ENCODE assay signal across 11 cellular contexts in the genomic region with DNA sequence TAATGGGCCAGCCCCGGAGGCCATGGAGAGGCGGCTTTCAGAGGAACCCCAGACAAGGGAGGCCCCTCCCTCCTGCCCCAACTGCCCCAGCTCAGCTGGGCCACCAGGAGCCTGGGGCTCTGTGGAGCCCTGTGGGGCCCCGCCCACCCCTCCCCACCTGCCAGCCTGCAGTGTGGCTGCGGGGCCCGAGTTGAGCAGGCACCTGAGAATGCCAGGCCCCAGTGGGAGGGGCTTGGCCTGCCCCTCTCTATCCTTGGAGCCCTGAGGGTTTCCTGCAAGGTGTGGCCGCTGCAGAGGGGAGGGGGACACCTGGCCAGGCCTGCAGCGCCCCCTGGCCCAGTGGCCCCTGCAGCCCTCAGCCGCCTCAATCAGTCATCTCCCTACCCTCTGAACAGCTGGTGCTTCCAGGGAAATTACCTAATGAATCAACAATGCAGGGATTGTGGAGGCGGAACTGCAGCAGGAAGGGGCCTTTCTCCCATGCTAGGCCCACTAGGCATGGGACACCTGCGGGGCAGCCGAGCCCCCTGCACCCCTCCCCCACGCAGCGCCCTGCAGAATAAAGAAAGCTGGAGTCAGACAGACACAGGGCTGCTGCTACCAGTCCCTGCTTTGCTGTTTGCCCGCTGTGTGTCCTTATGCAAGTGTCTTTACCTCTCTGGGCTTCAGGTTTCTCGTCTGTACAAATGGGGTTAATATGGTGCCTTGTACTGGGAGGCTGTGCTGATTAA. TPM values are rescaled to one million over a fixed set of nuclear protein-coding genes. Genes with fewer than 3 reads are reported as not detected.
DNase-seq lines count a peak whose midpoint lies in the region; ATAC-seq, FAIRE-seq and TF ChIP-seq lines count a peak whose summit lies in the region.
"Had no signal": no experiment of that assay in that cellular context is flagged by ENCODE, and none has a peak within 500 bp of the region (broad histone marks: within the 10 kb centered on the region; RNA-seq: fewer than 3 reads in every experiment).

No MANE protein-coding gene starts in this region.

- H3K4me3 ChIP-seq in BLaER1 (no peak overlapping the region), WERI-Rb-1 (ENCODE audit: low read depth, low read length) (no peak overlapping the region), keratinocyte (ENCODE audit: control insufficient read depth in 2 of 3, extremely low read depth in 1 of 3, insufficient read depth in 2 of 3, low read depth in 1 of 3, low read length in 3 of 3) (no peak overlapping the region)

- FAIRE-seq in HTR-8/SVneo (lab: Jason Lieb, UNC) = no peak
- peak; percentile 82 for FAIRE-seq in keratinocyte (lab: Jason Lieb, UNC)
- FAIRE-seq: endometrium had no signal

- H3K27ac ChIP-seq in BLaER1 (no peak overlapping the region), WERI-Rb-1 (no peak overlapping the region; the same call in 1 of the 2 replicates), keratinocyte (ENCODE audit: control insufficient read depth, insufficient read depth, low read length) (peak overlapping the region; percentile 69)

- H3K36me3 ChIP-seq in BLaER1 (no peaks in the 10 kb centered on the region), WERI-Rb-1 (no peaks in the 10 kb centered on the region), keratinocyte (ENCODE audit: control insufficient read depth in 2 of 2, extremely low read depth in 1 of 2, insufficient read depth in 2 of 2, low read length in 2 of 2) (no peaks in the 10 kb centered on the region)

- H4K20me1 ChIP-seq in BLaER1 = no peaks in the 10 kb centered on the region
- no peaks in the 10 kb centered on the region for H4K20me1 ChIP-seq in keratinocyte (ENCODE audit: control insufficient read depth, extremely low read depth, insufficient read depth, low read length)

- H3K27me3 ChIP-seq in BLaER1 (no peaks in the 10 kb centered on the region), WERI-Rb-1 (ENCODE audit: insufficient read depth, low read depth, severe bottlenecking) (no peaks in the 10 kb centered on the region), keratinocyte (ENCODE audit: control insufficient read depth, extremely low read depth, insufficient read depth, low read length) (peaks cover 7% of the 10 kb centered on the region)

- intact Hi-C loops in left ventricle myocardium superior (cut with micrococcal nuclease) = no loop called here

- H2AFZ ChIP-seq in keratinocyte (ENCODE audit: control insufficient read depth, low read length) = no peak overlapping the region

- peak; percentile 69 for DNase-seq in HTR-8/SVneo (ENCODE audit: insufficient read length, low spot score)
- peak; percentile 75 for DNase-seq in WERI-Rb-1
- peak; percentile 86 for DNase-seq in keratinocyte (ENCODE audit: low read depth, low spot score)
- no peak for DNase-seq in left ventricle myocardium superior
- DNase-seq in anterior cingulate cortex (lab: John Stamatoyannopoulos, UW) = no peak
- DNase-seq: activated effector memory CD4-positive, alpha-beta T cell treated with Interleukin-2 at 50 U/mL for 16 hours; left cardiac atrium had no signal

- H3K9me3 ChIP-seq in BLaER1 (no peaks in the 10 kb centered on the region), WERI-Rb-1 (ENCODE audit: severe bottlenecking) (no peaks in the 10 kb centered on the region), keratinocyte (ENCODE audit: control insufficient read depth, low read depth, low read length) (no peaks in the 10 kb centered on the region)

- H3K9me1 ChIP-seq in keratinocyte (ENCODE audit: control insufficient read depth, extremely low read depth, insufficient read depth, low read length) = no peaks in the 10 kb centered on the region

- TF ChIP-seq CTCF in WERI-Rb-1 (IDR thresholded peaks at IDR 0.05; ENCODE audit: low read depth, low read length) = peak; percentile 67
- TF ChIP-seq CTCF in keratinocyte (optimal IDR thresholded peaks at IDR 0.05 in 1 of 3, IDR thresholded peaks at IDR 0.05 in 1 of 3, conservative IDR thresholded peaks at IDR 0.05 in 1 of 3; ENCODE audit: extremely low read depth in 1 of 3, insufficient read depth in 2 of 3, low read length in 3 of 3) = peak; percentile 45 to 80 (median 51)

- H3K4me2 ChIP-seq in BLaER1 (peak overlapping the region; percentile 90; the same call in 1 of the 2 replicates), keratinocyte (ENCODE audit: control insufficient read depth, extremely low read depth, insufficient read depth, low read depth, low read length) (peak overlapping the region; percentile 60)

- no peak overlapping the region for H3K9ac ChIP-seq in BLaER1
- H3K9ac ChIP-seq in keratinocyte (ENCODE audit: control insufficient read depth, extremely low read depth, insufficient read depth, low read length) = peak overlapping the region; percentile 50

- H3K4me1 ChIP-seq in BLaER1 (peaks cover 52% of the 10 kb centered on the region), keratinocyte (ENCODE audit: control insufficient read depth, extremely low read depth, insufficient read depth, low read length) (peaks cover 25% of the 10 kb centered on the region)

- dilution Hi-C loops in keratinocyte (cut with MboI; ENCODE audit: extremely low pct_ligation_motif_present, low sequenced_read_pairs) = no loop called here

- no peak for ATAC-seq in left ventricle myocardium superior
- no peak for ATAC-seq in GM18909 (IDR thresholded peaks at IDR 0.05; ENCODE audit: poor library complexity, unreplicated experiment)
- no peak for ATAC-seq in GM19467 (IDR thresholded peaks at IDR 0.05; ENCODE audit: unreplicated experiment)

- H3K79me2 ChIP-seq in keratinocyte (ENCODE audit: control insufficient read depth, insufficient read depth, low read length) = no peaks in the 10 kb centered on the region

RNA-seq across cellular contexts. Expression of gene LMX1B, which starts 48.0 kb away (rescaled TPM):
- 0.24 to 0.59 TPM (median 0.54 TPM) in 3 replicates for polyA plus RNA-seq in keratinocyte
- polyA plus RNA-seq in keratinocyte (2011; ENCODE audit: low read depth) = 0.25 TPM
- 0.43 and 0.75 TPM in 2 replicates for polyA plus RNA-seq in keratinocyte (2011; cell fraction: cytosol; rRNA removed)
- polyA plus RNA-seq in keratinocyte (2011; cell fraction: nucleus; rRNA removed) = 2.0 and 2.1 TPM in 2 replicates
- polyA plus RNA-seq in keratinocyte (2012; ENCODE audit: low replicate concordance) = 0.47 and 1.6 TPM in 2 replicates
- 0.46 to 1.9 TPM (median 0.70 TPM) in 3 replicates for polyA minus RNA-seq in keratinocyte
- polyA minus RNA-seq in keratinocyte (2011; cell fraction: cytosol; rRNA and poly(A)+ RNA removed) = 0.96 TPM
- polyA minus RNA-seq in keratinocyte (2011; cell fraction: nucleus; rRNA and poly(A)+ RNA removed) = 0.53 and 0.85 TPM in 2 replicates
- total RNA-seq in left ventricle myocardium superior = 0.74 TPM

Comparison
In these comparisons a context has a peak if more than half of its experiments do, and no peak if none do; other contexts are left out.
1. DNase-seq: peak in HTR-8/SVneo (single experiment), WERI-Rb-1 (single experiment) and keratinocyte (single experiment); none in left ventricle myocardium superior (single experiment) and anterior cingulate cortex (0 of 58).